In genomic region chr4:112813790-112814189, GRCh38 we compare ENCODE assay signal across 11 cellular contexts.
DNase-seq lines count a peak whose midpoint lies in the region; ATAC-seq lines count a peak whose summit lies in the region.
"Had no signal": no experiment of that assay in that cellular context is flagged by ENCODE, and none has a peak within 500 bp of the region (broad histone marks: within the 10 kb centered on the region; RNA-seq: fewer than 3 reads in every experiment).

No MANE protein-coding gene starts in this region.

- H3K27ac ChIP-seq in caudate nucleus (ENCODE audit: low read depth, low read length): no peak overlapping the region

- peak; percentile 34 for ATAC-seq in GM21390 (IDR thresholded peaks at IDR 0.05; ENCODE audit: unreplicated experiment)
- no peak for ATAC-seq in HG03097 (IDR thresholded peaks at IDR 0.05; ENCODE audit: low FRiP score, unreplicated experiment)

- DNase-seq in EL: peak; percentile 45
- DNase-seq in M059J (ENCODE audit: low read depth): peak; percentile 48
- DNase-seq in islet precursor cell: peak; percentile 69
- DNase-seq in OCI-M2 (lab: John Stamatoyannopoulos, UW; ENCODE audit: unreplicated experiment): no peak
- no peak for DNase-seq in central memory CD4-positive, alpha-beta T cell
- DNase-seq in caudate nucleus (lab: John Stamatoyannopoulos, UW): no peak
- DNase-seq: activated naive CD4-positive, alpha-beta T cell treated with anti-CD3 and anti-CD28 coated beads, Interleukin-2, amount 10 ng/mL, durations not matched to agents 7 days and 5 days; NCI-H146; T-helper 1 cell had no signal

Comparison
In these comparisons a context has a peak if more than half of its experiments do, and no peak if none do; other contexts are left out.
1. DNase-seq: peak in EL (single experiment), M059J (single experiment) and islet precursor cell (single experiment); none in OCI-M2 (single experiment), central memory CD4-positive, alpha-beta T cell (single experiment) and caudate nucleus (0 of 61).